Comparison of ENCODE assay signal across 8 cellular contexts in the genomic region with DNA sequence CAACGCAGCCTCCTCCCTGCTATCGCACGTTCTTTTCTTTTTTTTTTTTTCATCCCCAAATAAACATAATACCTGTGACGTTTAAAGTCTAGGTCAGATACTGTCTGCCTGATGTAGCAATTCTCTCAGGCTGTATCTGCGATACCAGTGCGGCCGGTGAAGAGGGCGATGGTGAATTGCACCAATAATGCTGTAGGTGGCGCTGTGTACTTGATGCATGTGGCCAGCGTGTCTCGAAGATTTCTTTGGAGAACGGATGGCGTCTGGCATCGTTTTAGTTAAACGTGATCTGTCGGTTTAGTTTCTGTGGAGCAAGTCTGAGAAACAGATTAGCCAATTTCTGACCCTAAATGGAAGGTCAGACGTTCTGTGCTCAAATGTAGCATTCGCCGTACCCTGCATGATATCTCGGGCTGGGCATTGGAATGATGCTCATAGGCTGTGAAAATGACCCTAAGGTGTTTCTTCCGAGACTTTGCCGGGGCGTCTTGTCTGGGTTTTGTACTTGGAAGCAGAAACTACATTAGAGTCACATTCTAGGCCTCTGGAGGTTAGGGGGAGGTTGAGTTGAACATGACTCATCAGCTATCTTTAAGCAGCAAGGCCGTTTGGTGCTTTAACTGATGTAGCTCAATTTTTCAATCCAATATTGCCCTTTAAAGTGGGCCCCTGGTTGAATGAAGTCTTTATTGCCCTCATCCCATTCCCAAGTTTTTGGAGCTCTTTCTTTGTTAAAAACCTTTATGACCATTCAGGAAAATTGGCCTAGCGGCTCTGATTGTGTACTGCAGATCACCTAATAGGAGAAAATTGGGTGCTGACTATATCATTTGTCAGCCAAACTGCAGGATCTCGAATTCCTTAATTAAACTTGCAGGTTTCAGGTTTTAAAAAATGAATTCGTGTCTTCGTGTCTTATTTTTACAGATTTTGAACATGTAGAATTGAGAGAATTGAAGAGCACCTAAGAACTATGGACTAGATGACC.
DNase-seq lines count a peak whose midpoint lies in the region; ATAC-seq and TF ChIP-seq lines count a peak whose summit lies in the region.

No MANE protein-coding gene starts in this region.

- H3K27ac Mint-ChIP-seq in H9 (no peak overlapping the region; a peak in 1 of 7 replicates), WTC11 (no peak overlapping the region)

- H3K9ac ChIP-seq in H9 (ENCODE audit: extremely low read depth, insufficient read length, low read length) (no peak overlapping the region), stomach smooth muscle (ENCODE audit: low read length in 2 of 2) (peak overlapping the region; percentile 29 to 57)

- H2BK20ac ChIP-seq in H9 (ENCODE audit: low read depth, low read length, poor library complexity, severe bottlenecking), result no peak overlapping the region

- H3K27me3 Mint-ChIP-seq in H9 (ENCODE audit: low read depth) (peaks cover 6% of the 10 kb centered on the region; the same call in 1 of the 2 replicates), WTC11 (ENCODE audit: low read depth) (no peaks in the 10 kb centered on the region)

- H2BK15ac ChIP-seq in H9 (ENCODE audit: low read depth, low read length), result no peak overlapping the region

- no peak overlapping the region for H2BK12ac ChIP-seq in H9 (ENCODE audit: insufficient read length, low read depth, low read length)

- H3K4me1 Mint-ChIP-seq in H9, result peaks cover 8 to 9% of the 10 kb centered on the region in 2 experiments
- H3K4me1 Mint-ChIP-seq in WTC11, result peaks cover 8% of the 10 kb centered on the region

- H3K27ac ChIP-seq in H9 (ENCODE audit: insufficient read length, low read depth, low read length), result no peak overlapping the region
- peak overlapping the region; percentile 24 for H3K27ac ChIP-seq in stomach smooth muscle (ENCODE audit: low read length)

- no peaks in the 10 kb centered on the region for H3K9me3 ChIP-seq in H9 (ENCODE audit: control insufficient read depth, low read depth, low read length)
- no peaks in the 10 kb centered on the region for H3K9me3 ChIP-seq in stomach smooth muscle (ENCODE audit: control insufficient read depth in 2 of 2, low read length in 2 of 2)

- H2AK5ac ChIP-seq in H9 (ENCODE audit: insufficient read length, low read length), result no peak overlapping the region

- H3K36me3 Mint-ChIP-seq in H9 (ENCODE audit: insufficient read depth in 1 of 3, low read depth in 3 of 3) (no peaks in the 10 kb centered on the region), WTC11 (no peaks in the 10 kb centered on the region)

- TF ChIP-seq CTCF in H9 (conservative IDR thresholded peaks at IDR 0.05), result peak; percentile 90
- TF ChIP-seq CTCF in WTC11 (IDR thresholded peaks at IDR 0.05), result peak; percentile 92

- ATAC-seq in WTC11 (peak; percentile 89), GM21825 (IDR thresholded peaks at IDR 0.05; ENCODE audit: unreplicated experiment) (no peak)

- H3T11ph ChIP-seq in H9 (ENCODE audit: low read length), result no peak overlapping the region

- H3K9me3 Mint-ChIP-seq in H9 (no peaks in the 10 kb centered on the region), WTC11 (no peaks in the 10 kb centered on the region)

- CTCF ChIA-PET in WTC11 (lab: Charles Lee), result interaction anchor here (0.8 to 2.1 kb wide), 13 partner anchors 9 to 362 kb away, joined by 3 to 37 read pairs (median 5); no protein-coding TSS in a partner anchor

- H3K79me2 ChIP-seq in H9 (ENCODE audit: insufficient read depth, low read length), result no peaks in the 10 kb centered on the region

- no peak overlapping the region for H3K56ac ChIP-seq in H9 (ENCODE audit: insufficient read length, low read depth, low read length)

- H3K36me3 ChIP-seq in stomach smooth muscle (ENCODE audit: control insufficient read depth in 2 of 2, insufficient read depth in 2 of 2, low read length in 2 of 2), result no peaks in the 10 kb centered on the region

- no peaks in the 10 kb centered on the region for H4K20me1 ChIP-seq in H9 (ENCODE audit: control insufficient read depth, insufficient read depth, insufficient read length)

- H3K27me3 ChIP-seq in H9 (ENCODE audit: insufficient read depth, low read length), result no peaks in the 10 kb centered on the region
- no peaks in the 10 kb centered on the region for H3K27me3 ChIP-seq in stomach smooth muscle (ENCODE audit: control insufficient read depth in 1 of 2, insufficient read depth in 2 of 2, low read length in 2 of 2)

- DNase-seq in DMS114 treated with DMSO at 0.1 percent for 48 hours (lab: John Stamatoyannopoulos, UW; ENCODE audit: unreplicated experiment), result peak; percentile 15
- DNase-seq in H9, result peak; percentile 73
- peak; percentile 21 for DNase-seq in NCI-H2081 treated with DMSO at 0.1 percent for 48 hours (lab: John Stamatoyannopoulos, UW)
- peak; percentile 81 for DNase-seq in WTC11 (ENCODE audit: low spot score)
- DNase-seq in effector CD4-positive, alpha-beta T cell, result peak; percentile 14
- DNase-seq in medulla oblongata (ENCODE audit: extremely low spot score), result peak; percentile 59

- H3K23me2 ChIP-seq in H9 (ENCODE audit: insufficient read length, low read depth, low read length, poor library complexity, severe bottlenecking), result no peaks in the 10 kb centered on the region

- H3K23ac ChIP-seq in H9 (ENCODE audit: insufficient read length, low read depth, low read length), result no peak overlapping the region

- no peak overlapping the region for H3K4me3 Mint-ChIP-seq in H9
- H3K4me3 Mint-ChIP-seq in WTC11, result no peak overlapping the region

- no peak overlapping the region for H4K91ac ChIP-seq in H9 (ENCODE audit: insufficient read length, low read depth, low read length)

- no peak overlapping the region for H3K18ac ChIP-seq in H9 (ENCODE audit: insufficient read length, low read depth, low read length)

- H3K4me1 ChIP-seq in H9 (ENCODE audit: insufficient read depth, low read length), result no peaks in the 10 kb centered on the region; the same call in 1 of the 2 replicates
- peaks cover 16% of the 10 kb centered on the region for H3K4me1 ChIP-seq in stomach smooth muscle (ENCODE audit: control insufficient read depth, insufficient read depth, low read length)

- H4K8ac ChIP-seq in H9 (replicated peaks; ENCODE audit: insufficient read length, low read depth, low read length), result no peak overlapping the region

- no peak overlapping the region for H3K14ac ChIP-seq in H9 (ENCODE audit: insufficient read depth, low read length)

- H2BK120ac ChIP-seq in H9 (ENCODE audit: low read depth, low read length, poor library complexity, severe bottlenecking), result no peak overlapping the region

- no peaks in the 10 kb centered on the region for H3K79me1 ChIP-seq in H9 (ENCODE audit: insufficient read depth, low read depth, low read length, poor library complexity, severe bottlenecking)

- peak overlapping the region; percentile 5 for H3K4me2 ChIP-seq in H9 (ENCODE audit: insufficient read depth, insufficient read length, low read length)

- POLR2A ChIA-PET in WTC11 (lab: Charles Lee), result no interaction called here

- no peak overlapping the region for H3K4ac ChIP-seq in H9 (ENCODE audit: low read depth, low read length)

- H2BK5ac ChIP-seq in H9 (ENCODE audit: insufficient read length, low read length), result no peak overlapping the region

- no peak overlapping the region for H4K5ac ChIP-seq in H9 (ENCODE audit: insufficient read length, low read depth, low read length)

- no CpG with 5 or more reads among the region's 28 CpGs for WGBS in H9 (ENCODE audit: extremely low coverage, insufficient read length, low lambda C conversion rate)

- no peak overlapping the region for H2AFZ ChIP-seq in H9 (ENCODE audit: low read length)

- H3K4me3 ChIP-seq in stomach smooth muscle (ENCODE audit: low read length in 2 of 2), result peak overlapping the region; percentile 60 to 64

TF ChIP-seq in WTC11, 78 proteins besides CTCF, POLR2A, EP300 and RAD21:
- TF ChIP-seq TEAD1 (CRISPR knock-in tag; IDR thresholded peaks at IDR 0.05) (no peak), JAZF1 (CRISPR knock-in tag; IDR thresholded peaks at IDR 0.05) (no peak)
- TF ChIP-seq, protein P1, sequence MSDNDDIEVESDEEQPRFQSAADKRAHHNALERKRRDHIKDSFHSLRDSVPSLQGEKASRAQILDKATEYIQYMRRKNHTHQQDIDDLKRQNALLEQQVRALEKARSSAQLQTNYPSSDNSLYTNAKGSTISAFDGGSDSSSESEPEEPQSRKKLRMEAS (CRISPR knock-in tag; IDR thresholded peaks at IDR 0.05), result peak; percentile 52; the same call in 1 of the 2 replicates

Comparison
In these comparisons a context has a peak if more than half of its experiments do, and no peak if none do; other contexts are left out.
1. DNase-seq: peak in every context shown above with its lines; median percentile 81 in WTC11; 73 in H9; 59 in medulla oblongata; 21 in NCI-H2081 treated with DMSO at 0.1 percent for 48 hours; 15 in DMS114 treated with DMSO at 0.1 percent for 48 hours; 14 in effector CD4-positive, alpha-beta T cell.